8 cellular contexts compared by ENCODE assay signal in genomic region chr9:110143969-110144545, GRCh38.
DNase-seq lines count a peak whose midpoint lies in the region; ATAC-seq and TF ChIP-seq lines count a peak whose summit lies in the region.

No MANE protein-coding gene starts in this region.

- ATAC-seq in GM19035 (IDR thresholded peaks at IDR 0.05; ENCODE audit: unreplicated experiment) (peak; percentile 51), HG03135 (IDR thresholded peaks at IDR 0.05; ENCODE audit: unreplicated experiment) (peak; percentile 47)

- H3K4me1 ChIP-seq in BLaER1 (peaks cover 77% of the 10 kb centered on the region), osteoblast (ENCODE audit: insufficient read depth, low read length) (peaks cover 66% of the 10 kb centered on the region), vagina (peaks cover 26% of the 10 kb centered on the region)

- H3K9ac ChIP-seq in BLaER1: no peak overlapping the region

- in situ Hi-C loops in G401 (cut with HindIII; ENCODE audit: low sequenced_read_pairs): no loop called here

- H4K20me1 ChIP-seq in BLaER1 (no peaks in the 10 kb centered on the region), osteoblast (ENCODE audit: insufficient read depth, low read length) (peaks cover 39% of the 10 kb centered on the region)

- H3K27me3 ChIP-seq in BLaER1 (no peaks in the 10 kb centered on the region), osteoblast (ENCODE audit: insufficient read depth, low read length) (no peaks in the 10 kb centered on the region), vagina (no peaks in the 10 kb centered on the region)

- TF ChIP-seq POLR2A in vagina (IDR thresholded peaks at IDR 0.05): no peak

- peak overlapping the region; percentile 12; the same call in 1 of the 2 replicates for H3K4me3 ChIP-seq in BLaER1
- no peak overlapping the region for H3K4me3 ChIP-seq in osteoblast (ENCODE audit: insufficient read depth, low read length)
- no peak overlapping the region for H3K4me3 ChIP-seq in vagina

- peaks cover 90% of the 10 kb centered on the region for H3K79me2 ChIP-seq in osteoblast (ENCODE audit: insufficient read depth, low read length)

- H3K27ac ChIP-seq in BLaER1: peak overlapping the region; percentile 25
- H3K27ac ChIP-seq in osteoblast (ENCODE audit: low read depth, low read length): peak overlapping the region; percentile 91
- H3K27ac ChIP-seq in vagina: no peak overlapping the region

- no peak for TF ChIP-seq CTCF in osteoblast (IDR thresholded peaks at IDR 0.05; ENCODE audit: extremely low read depth, low read depth, low read length)
- TF ChIP-seq CTCF in vagina (IDR thresholded peaks at IDR 0.05): no peak

- intact Hi-C loops in vagina (cut with DNase I): no loop called here

- peak overlapping the region; percentile 72 for H3K4me2 ChIP-seq in BLaER1
- H3K4me2 ChIP-seq in osteoblast (ENCODE audit: insufficient read depth, low read length): no peak overlapping the region

- peak; percentile 38 to 43 for DNase-seq in activated CD4-positive, alpha-beta T cell treated with anti-CD3 and anti-CD28 coated beads, Interleukin-2, amount 50 U/mL, for 48 hours
- DNase-seq in osteoblast (ENCODE audit: insufficient read length, low spot score, missing footprints) (peak; percentile 65), vagina (ENCODE audit: extremely low spot score in 2 of 2) (no peak), G401 (ENCODE audit: low spot score) (no peak), NCI-H526 (lab: John Stamatoyannopoulos, UW) (no peak)

- no peak overlapping the region for H2AFZ ChIP-seq in osteoblast (ENCODE audit: low read length)

- no peaks in the 10 kb centered on the region for H3K9me3 ChIP-seq in BLaER1
- no peaks in the 10 kb centered on the region for H3K9me3 ChIP-seq in osteoblast (ENCODE audit: low read depth, low read length)
- H3K9me3 ChIP-seq in vagina: no peaks in the 10 kb centered on the region

- H3K36me3 ChIP-seq in BLaER1 (no peaks in the 10 kb centered on the region), osteoblast (ENCODE audit: insufficient read depth, low read length) (peaks cover 19% of the 10 kb centered on the region), vagina (no peaks in the 10 kb centered on the region)

Comparison
In these comparisons a context has a peak if more than half of its experiments do, and no peak if none do; other contexts are left out.
1. DNase-seq: peak in activated CD4-positive, alpha-beta T cell treated with anti-CD3 and anti-CD28 coated beads, Interleukin-2, amount 50 U/mL, for 48 hours (2 of 2) and osteoblast (single experiment); none in vagina (0 of 2), G401 (single experiment) and NCI-H526 (0 of 2).